Comparison of ENCODE assay signal across 8 cellular contexts in the genomic region with DNA sequence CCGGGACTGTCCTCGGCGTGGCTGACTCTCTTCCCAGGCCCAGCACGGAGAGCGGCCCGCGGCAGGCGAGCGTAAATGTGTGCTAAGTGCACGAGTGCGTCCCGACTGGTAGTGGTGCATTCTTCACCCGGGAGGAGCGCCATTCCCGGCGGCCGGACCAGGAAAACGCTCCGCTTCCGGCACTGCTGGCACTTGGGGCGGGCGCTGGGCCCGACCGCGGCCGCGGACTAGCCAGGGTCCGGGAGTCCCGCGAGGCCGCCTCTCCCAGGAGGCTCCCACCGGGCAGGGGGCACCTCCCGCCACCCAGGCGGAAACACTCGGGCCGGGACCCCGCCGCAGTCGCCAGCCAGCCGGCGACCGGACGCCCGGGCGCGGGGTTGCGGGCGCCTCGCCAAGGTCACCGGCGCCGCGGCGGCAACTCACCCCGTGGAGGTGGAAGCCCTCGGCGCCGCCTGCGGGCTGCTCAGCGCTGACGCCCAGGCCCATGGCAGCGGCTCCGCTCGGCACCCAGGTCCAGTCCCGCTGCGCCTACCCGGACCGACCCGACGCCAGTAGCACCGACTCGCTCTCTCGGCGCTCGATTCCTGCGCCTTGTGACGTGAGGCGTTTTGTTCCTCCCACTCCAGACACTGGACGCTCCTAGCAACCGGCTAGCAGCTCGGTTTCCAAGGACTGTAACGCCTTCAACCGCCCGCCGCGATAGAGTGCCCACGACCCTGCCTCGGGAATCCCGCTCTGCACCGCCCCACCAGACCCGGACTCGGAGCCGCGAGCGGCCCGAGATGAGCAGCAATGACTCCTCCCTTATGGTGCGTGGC. TPM values are rescaled to one million over a fixed set of nuclear protein-coding genes. Genes with fewer than 3 reads are reported as not detected.
DNase-seq lines count a peak whose midpoint lies in the region; ATAC-seq and TF ChIP-seq lines count a peak whose summit lies in the region.

TSS of gene GORASP1 (minus strand) at position 572 of the 818 bp plus-strand sequence. CDS start at position 486, 86 bp downstream.
TSS of gene TTC21A (plus strand) at position 625 of the 818 bp plus-strand sequence. CDS start at position 783, 158 bp downstream.

- H3K4me3 Mint-ChIP-seq in activated T-helper 2 cell treated with anti-CD3 and anti-CD28 coated beads, Interferon-gamma antibody, Interleukin-2, Interleukin-4, amounts not matched to agents 10 μg/mL and 5 μg/mL and 100 μg/mL, durations not matched to agents 14 hours and 24 hours and 36 hours (ENCODE audit: low read depth) = peak within 1 kb of the TSS; percentile 93
- H3K4me3 Mint-ChIP-seq in natural killer cell = peak within 1 kb of the TSS; percentile 95
- peak within 1 kb of the TSS; percentile 91 for H3K4me3 Mint-ChIP-seq in stimulated activated naive CD8-positive, alpha-beta T cell treated with anti-CD3 and anti-CD28 coated beads, Interleukin-15, Interleukin-2, amounts not matched to agents 100 ng/mL and 50 ng/mL, for 24 hours

- H3K27ac Mint-ChIP-seq in activated T-helper 2 cell treated with anti-CD3 and anti-CD28 coated beads, Interferon-gamma antibody, Interleukin-2, Interleukin-4, amounts not matched to agents 10 μg/mL and 5 μg/mL and 100 μg/mL, durations not matched to agents 14 hours and 24 hours and 36 hours = peak within 1 kb of the TSS; percentile 54
- H3K27ac Mint-ChIP-seq in natural killer cell = peak within 1 kb of the TSS; percentile 76 to 85
- peak within 1 kb of the TSS; percentile 81 for H3K27ac Mint-ChIP-seq in stimulated activated naive CD8-positive, alpha-beta T cell treated with anti-CD3 and anti-CD28 coated beads, Interleukin-15, Interleukin-2, amounts not matched to agents 100 ng/mL and 50 ng/mL, for 24 hours

- intact Hi-C loops in activated T-helper 2 cell treated with anti-CD3 and anti-CD28 coated beads, Interferon-gamma antibody, Interleukin-2, Interleukin-4, amounts not matched to agents 10 μg/mL and 5 μg/mL and 100 μg/mL, durations not matched to agents 14 hours and 24 hours and 36 hours (cut with micrococcal nuclease) = loop anchor here (1.0 to 5.0 kb wide), 2 partner anchors 73 to 185 kb away; no protein-coding TSS in a partner anchor
- intact Hi-C loops in natural killer cell (cut with micrococcal nuclease) = loop anchor here (10.0 kb wide), 1 partner anchor 78 kb away; no protein-coding TSS in a partner anchor

- TF ChIP-seq CTCF in natural killer cell (IDR thresholded peaks at IDR 0.05) = no peak

- peaks cover 7% of the 10 kb centered on the region for H3K36me3 Mint-ChIP-seq in activated T-helper 2 cell treated with anti-CD3 and anti-CD28 coated beads, Interferon-gamma antibody, Interleukin-2, Interleukin-4, amounts not matched to agents 10 μg/mL and 5 μg/mL and 100 μg/mL, durations not matched to agents 14 hours and 24 hours and 36 hours (ENCODE audit: low read depth)
- no peaks in the 10 kb centered on the region for H3K36me3 Mint-ChIP-seq in natural killer cell
- no peaks in the 10 kb centered on the region for H3K36me3 Mint-ChIP-seq in stimulated activated naive CD8-positive, alpha-beta T cell treated with anti-CD3 and anti-CD28 coated beads, Interleukin-15, Interleukin-2, amounts not matched to agents 100 ng/mL and 50 ng/mL, for 24 hours (ENCODE audit: low read depth)

- H3K9me3 Mint-ChIP-seq in activated T-helper 2 cell treated with anti-CD3 and anti-CD28 coated beads, Interferon-gamma antibody, Interleukin-2, Interleukin-4, amounts not matched to agents 10 μg/mL and 5 μg/mL and 100 μg/mL, durations not matched to agents 14 hours and 24 hours and 36 hours = no peaks in the 10 kb centered on the region
- H3K9me3 Mint-ChIP-seq in natural killer cell = no peaks in the 10 kb centered on the region
- no peaks in the 10 kb centered on the region for H3K9me3 Mint-ChIP-seq in stimulated activated naive CD8-positive, alpha-beta T cell treated with anti-CD3 and anti-CD28 coated beads, Interleukin-15, Interleukin-2, amounts not matched to agents 100 ng/mL and 50 ng/mL, for 24 hours

- H3K4me1 Mint-ChIP-seq in activated T-helper 2 cell treated with anti-CD3 and anti-CD28 coated beads, Interferon-gamma antibody, Interleukin-2, Interleukin-4, amounts not matched to agents 10 μg/mL and 5 μg/mL and 100 μg/mL, durations not matched to agents 14 hours and 24 hours and 36 hours (ENCODE audit: low read depth) = peaks cover 29% of the 10 kb centered on the region
- H3K4me1 Mint-ChIP-seq in natural killer cell = peaks cover 42 to 50% of the 10 kb centered on the region in 2 donors
- H3K4me1 Mint-ChIP-seq in stimulated activated naive CD8-positive, alpha-beta T cell treated with anti-CD3 and anti-CD28 coated beads, Interleukin-15, Interleukin-2, amounts not matched to agents 100 ng/mL and 50 ng/mL, for 24 hours (ENCODE audit: low read depth) = peaks cover 43% of the 10 kb centered on the region

- DNase-seq in DMS 273 treated with DMSO at 0.1 percent for 48 hours (lab: John Stamatoyannopoulos, UW) = peak; percentile 33
- DNase-seq in HuH-7.5 (ENCODE audit: low spot score) = peak; percentile 92
- DNase-seq in activated T-helper 2 cell treated with anti-CD3 and anti-CD28 coated beads, Interferon-gamma antibody, Interleukin-2, Interleukin-4, amounts not matched to agents 10 μg/mL and 5 μg/mL and 100 μg/mL, durations not matched to agents 14 hours and 24 hours and 36 hours (ENCODE audit: low spot score) = peak; percentile 55
- peak; percentile 87 for DNase-seq in fibroblast of peridontal ligament (ENCODE audit: extremely low read depth)
- DNase-seq in natural killer cell = peak; percentile 57

- ATAC-seq in GM21423 (IDR thresholded peaks at IDR 0.05; ENCODE audit: unreplicated experiment) (peak; percentile 35), natural killer cell (peak; percentile 68 to 69 (median 68))

- H3K27me3 Mint-ChIP-seq in activated T-helper 2 cell treated with anti-CD3 and anti-CD28 coated beads, Interferon-gamma antibody, Interleukin-2, Interleukin-4, amounts not matched to agents 10 μg/mL and 5 μg/mL and 100 μg/mL, durations not matched to agents 14 hours and 24 hours and 36 hours (ENCODE audit: low read depth) = peaks cover 3% of the 10 kb centered on the region
- H3K27me3 Mint-ChIP-seq in natural killer cell (ENCODE audit: low read depth in 2 of 2) = peaks cover 23 to 50% of the 10 kb centered on the region in 2 donors
- no peaks in the 10 kb centered on the region for H3K27me3 Mint-ChIP-seq in stimulated activated naive CD8-positive, alpha-beta T cell treated with anti-CD3 and anti-CD28 coated beads, Interleukin-15, Interleukin-2, amounts not matched to agents 100 ng/mL and 50 ng/mL, for 24 hours

TF ChIP-seq in PFSK-1, 5 proteins besides CTCF, POLR2A, EP300 and RAD21:
- TF ChIP-seq POLR2AphosphoS5 (IDR thresholded peaks at IDR 0.05; ENCODE audit: low read depth, low read length) (peak; percentile 68; the same call in 1 of the 2 replicates), TAF1 (IDR thresholded peaks at IDR 0.05; ENCODE audit: borderline replicate concordance, insufficient read depth, low read length) (no peak), FOXP2 (optimal IDR thresholded peaks at IDR 0.05; ENCODE audit: borderline replicate concordance, extremely low read depth, extremely low read length, insufficient read depth) (peak; percentile 44), SIN3A (IDR thresholded peaks at IDR 0.05; ENCODE audit: borderline replicate concordance, insufficient read depth, low read length) (peak; percentile 45; the same call in 1 of the 2 replicates), REST (IDR thresholded peaks at IDR 0.05; ENCODE audit: insufficient read depth in 1 of 2, low read depth in 2 of 2, low read length in 2 of 2) (0 out of 4 replicates have a peak, but pooled peaks of 1 of the 2 experiments have one; percentile 18)

RNA-seq across cellular contexts. Expression of gene GORASP1, which starts in this region (rescaled TPM):
- polyA plus RNA-seq in PFSK-1 (2012; ENCODE audit: insufficient read length, low read depth) = 29.7 TPM
- 31.8 and 32.6 TPM in 2 replicates for total RNA-seq in activated T-helper 2 cell treated with anti-CD3 and anti-CD28 coated beads, Interferon-gamma antibody, Interleukin-2, Interleukin-4, amounts not matched to agents 10 μg/mL and 5 μg/mL and 100 μg/mL, durations not matched to agents 14 hours and 24 hours and 36 hours
- total RNA-seq in natural killer cell = 10 to 100 TPM; 20.2 to 21.3 (median 20.8) TPM

RNA-seq across cellular contexts. Expression of gene TTC21A, which starts in this region (rescaled TPM):
- 3.4 TPM for polyA plus RNA-seq in PFSK-1 (2012; ENCODE audit: insufficient read length, low read depth)
- total RNA-seq in activated T-helper 2 cell treated with anti-CD3 and anti-CD28 coated beads, Interferon-gamma antibody, Interleukin-2, Interleukin-4, amounts not matched to agents 10 μg/mL and 5 μg/mL and 100 μg/mL, durations not matched to agents 14 hours and 24 hours and 36 hours = 0.55 TPM in 2 replicates
- 1 to 10 TPM; 2.1 to 3.9 (median 2.4) TPM for total RNA-seq in natural killer cell

Comparison
In these comparisons a context has a peak if more than half of its experiments do, and no peak if none do; other contexts are left out.
1. Peak in every context shown above with its lines: DNase-seq and ATAC-seq.
2. DNase-seq: peak in every context shown above with its lines; median percentile 92 in HuH-7.5; 87 in fibroblast of peridontal ligament; 57 in natural killer cell; 55 in activated T-helper 2 cell treated with anti-CD3 and anti-CD28 coated beads, Interferon-gamma antibody, Interleukin-2, Interleukin-4, amounts not matched to agents 10 μg/mL and 5 μg/mL and 100 μg/mL, durations not matched to agents 14 hours and 24 hours and 36 hours; 33 in DMS 273 treated with DMSO at 0.1 percent for 48 hours.